ENCODE assay signal across 25 cellular contexts in the genomic region with DNA sequence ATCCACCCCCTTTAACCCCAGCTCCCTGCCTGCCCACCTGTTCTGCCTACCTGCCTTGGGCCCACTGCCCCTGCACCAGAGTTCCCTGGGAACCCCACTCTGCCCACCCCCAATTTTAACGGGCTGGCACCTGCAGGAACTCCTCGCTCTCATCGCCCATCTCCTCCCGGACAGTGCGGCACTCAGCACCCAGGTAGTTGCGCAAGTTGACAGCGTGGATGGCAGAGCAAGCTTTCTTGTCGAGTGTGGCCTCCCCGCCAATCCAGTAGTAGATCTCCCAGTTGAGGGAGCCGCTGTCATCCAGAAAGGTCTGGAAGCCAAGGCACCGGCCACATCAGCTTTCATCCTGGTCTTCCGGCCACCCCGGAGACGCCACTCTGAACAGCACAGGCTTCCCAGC. TPM values are rescaled to one million over a fixed set of nuclear protein-coding genes. Genes with fewer than 3 reads are reported as not detected.
DNase-seq lines count a peak whose midpoint lies in the region; ATAC-seq, FAIRE-seq and TF ChIP-seq lines count a peak whose summit lies in the region.
"Had no signal": no experiment of that assay in that cellular context is flagged by ENCODE, and none has a peak within 500 bp of the region (broad histone marks: within the 10 kb centered on the region; RNA-seq: fewer than 3 reads in every experiment).

No MANE protein-coding gene starts in this region.

- H3K9me3 Mint-ChIP-seq in H9: no peaks in the 10 kb centered on the region; a peak in 1 of 5 replicates
- H3K9me3 Mint-ChIP-seq: CD8-positive, alpha-beta memory T cell; GM23338 had no signal

- no peaks in the 10 kb centered on the region for H3K79me2 ChIP-seq in H9 (ENCODE audit: insufficient read depth, low read length)
- H3K79me2 ChIP-seq in GM12878 (ENCODE audit: control insufficient read depth, insufficient read depth, low read length): no peaks in the 10 kb centered on the region

- no peak overlapping the region for H2AK5ac ChIP-seq in H9 (ENCODE audit: insufficient read length, low read length)
- H2AK5ac ChIP-seq in neuronal stem cell (ENCODE audit: low read depth, low read length): no peak overlapping the region

- H3K79me1 ChIP-seq in H9 (ENCODE audit: insufficient read depth, low read depth, low read length, poor library complexity, severe bottlenecking) (no peaks in the 10 kb centered on the region), neuronal stem cell (ENCODE audit: low read depth, low read length) (peaks cover 8% of the 10 kb centered on the region)

- H3K23ac ChIP-seq in H9 (ENCODE audit: insufficient read length, low read depth, low read length) (no peak overlapping the region), neuronal stem cell (ENCODE audit: low read depth, low read length, poor library complexity) (peak overlapping the region; percentile 14)

- H3K4ac ChIP-seq in H9 (ENCODE audit: low read depth, low read length) (no peak overlapping the region), neuronal stem cell (ENCODE audit: low read length) (no peak overlapping the region)

- FAIRE-seq in A549 (lab: Jason Lieb, UNC) (no peak), GM12878 (lab: Jason Lieb, UNC) (no peak)
- FAIRE-seq: D721Med, G401.6 had no signal

- H3K9ac ChIP-seq in H9 (ENCODE audit: extremely low read depth, insufficient read length, low read length) (no peak overlapping the region), GM12878 (ENCODE audit: control insufficient read depth, insufficient read depth, low read length) (no peak overlapping the region), neuronal stem cell (ENCODE audit: low read depth, low read length, poor library complexity) (no peak overlapping the region)

- CTCF ChIA-PET in A549 (lab: Yijun Ruan, JAX) (interaction anchor here (0.9 to 6.8 kb wide), 4 partner anchors 12 to 58 kb away, joined by 3 to 103 read pairs (median 16); no protein-coding TSS in a partner anchor), GM12878 (lab: Yijun Ruan, JAX) (no interaction called here)

- H3K4me1 ChIP-seq in A549 (peaks cover 10% of the 10 kb centered on the region; the same call in 2 of the 3 replicates), H9 (ENCODE audit: insufficient read depth, low read length) (peaks cover 3% of the 10 kb centered on the region; the same call in 1 of the 2 replicates), GM12878 (ENCODE audit: control insufficient read depth, insufficient read depth, low read length) (no peaks in the 10 kb centered on the region), neuronal stem cell (ENCODE audit: control insufficient read depth in 2 of 2, insufficient read depth in 1 of 2, low read depth in 1 of 2, low read length in 2 of 2) (peaks cover 0 to 9% of the 10 kb centered on the region in 2 donors)
- H3K4me1 ChIP-seq: SJSA1 had no signal

- in situ Hi-C loops in GM12878 (cut with MboI): no loop called here

- DNase-seq in A549 (ENCODE audit: low read depth in 1 of 2, low spot score in 1 of 2) (no peak), H9 (no peak), GM12878 (ENCODE audit: low read depth, low spot score) (no peak), neuronal stem cell (ENCODE audit: low spot score) (no peak), NCI-H1417 treated with DMSO at 0.1 percent for 48 hours (lab: John Stamatoyannopoulos, UW) (no peak), NCI-H82 (lab: John Stamatoyannopoulos, UW) (no peak), NCI-H2196 treated with DMSO at 0.1 percent for 48 hours (lab: John Stamatoyannopoulos, UW; ENCODE audit: unreplicated experiment) (no peak), retina (no peak)
- DNase-seq: CD8-positive, alpha-beta memory T cell; HCEC 1CT; KBM-7; MM.1S; NCI-H1694 treated with DMSO at 0.1 percent for 48 hours; NCI-H2081 treated with DMSO at 0.1 percent for 48 hours; NCI-H2171; NCI-H446; NCI-H524 treated with DMSO at 0.1 percent for 48 hours; NK-92 treated with Interleukin-12 subunit alpha and Interleukin-12 subunit beta, amount 100 ng/mL, for 24 hours; Right ventricle myocardium superior; T-helper 2 cell had no signal

- H3K9me3 ChIP-seq in A549 (no peaks in the 10 kb centered on the region), H9 (ENCODE audit: control insufficient read depth, low read depth, low read length) (no peaks in the 10 kb centered on the region), GM12878 (replicated peaks; ENCODE audit: control insufficient read depth, insufficient read depth, low read length) (no peaks in the 10 kb centered on the region), neuronal stem cell (replicated peaks in 1 of 2; ENCODE audit: control insufficient read depth in 2 of 2, insufficient read depth in 1 of 2, low read depth in 1 of 2, low read length in 2 of 2) (no peaks in the 10 kb centered on the region)
- H3K9me3 ChIP-seq: SJSA1 had no signal

- TF ChIP-seq CTCF in A549 (IDR thresholded peaks at IDR 0.05) (no peak), H9 (conservative IDR thresholded peaks at IDR 0.05) (no peak), GM12878 (IDR thresholded peaks at IDR 0.05 in 2 of 3, conservative IDR thresholded peaks at IDR 0.05 in 1 of 3; ENCODE audit: control insufficient read depth in 2 of 3, extremely low read depth in 1 of 3, insufficient read depth in 1 of 3, low read depth in 3 of 3, low read length in 3 of 3) (no peak)

- peak overlapping the region in 1 of 2 experiments; percentile 7; a peak in 1 of 5 replicates for H3K4me3 Mint-ChIP-seq in H9
- H3K4me3 Mint-ChIP-seq: CD8-positive, alpha-beta memory T cell; GM23338 had no signal

- H3K18ac ChIP-seq in H9 (ENCODE audit: insufficient read length, low read depth, low read length): no peak overlapping the region
- no peak overlapping the region for H3K18ac ChIP-seq in neuronal stem cell (ENCODE audit: low read length)

- no peak overlapping the region for H2BK20ac ChIP-seq in H9 (ENCODE audit: low read depth, low read length, poor library complexity, severe bottlenecking)

- H2AFZ ChIP-seq in H9 (ENCODE audit: low read length): no peak overlapping the region
- no peak overlapping the region for H2AFZ ChIP-seq in GM12878 (ENCODE audit: control insufficient read depth, low read depth, low read length)
- H2AFZ ChIP-seq in neuronal stem cell (ENCODE audit: low read length): no peak overlapping the region
- H2AFZ ChIP-seq: GM23338, PC-9 had no signal

- H3K4me3 ChIP-seq in A549: no peak overlapping the region
- H3K4me3 ChIP-seq in GM12878: no peak overlapping the region
- H3K4me3 ChIP-seq in neuronal stem cell (ENCODE audit: low read length in 2 of 2): no peak overlapping the region
- H3K4me3 ChIP-seq: GM23338, PC-9, SJSA1 had no signal

- H3K27me3 Mint-ChIP-seq in H9 (ENCODE audit: low read depth): no peaks in the 10 kb centered on the region; the same call in 1 of the 2 replicates

- no peak overlapping the region for H3K14ac ChIP-seq in H9 (ENCODE audit: insufficient read depth, low read length)
- no peak overlapping the region for H3K14ac ChIP-seq in neuronal stem cell (ENCODE audit: low read length)

- TF ChIP-seq POLR2A in A549 (IDR thresholded peaks at IDR 0.05; ENCODE audit: low read length) (no peak), GM12878 (IDR thresholded peaks at IDR 0.05; ENCODE audit: low read depth, low read length) (peak; percentile 19; the same call in 1 of the 2 replicates)

- H4K20me1 ChIP-seq in H9 (ENCODE audit: control insufficient read depth, insufficient read depth, insufficient read length): no peaks in the 10 kb centered on the region
- no peaks in the 10 kb centered on the region for H4K20me1 ChIP-seq in GM12878 (ENCODE audit: control insufficient read depth, insufficient read depth)

- H3K4me2 ChIP-seq in A549 (no peak overlapping the region), H9 (ENCODE audit: insufficient read depth, insufficient read length, low read length) (no peak overlapping the region), GM12878 (ENCODE audit: control insufficient read depth, insufficient read depth) (no peak overlapping the region), neuronal stem cell (ENCODE audit: insufficient read depth, low read length, poor library complexity, severe bottlenecking) (no peak overlapping the region)
- H3K4me2 ChIP-seq: GM23338, PC-9 had no signal

- H2BK12ac ChIP-seq in H9 (ENCODE audit: insufficient read length, low read depth, low read length) (no peak overlapping the region), neuronal stem cell (ENCODE audit: low read length) (no peak overlapping the region)

- H4K5ac ChIP-seq in H9 (ENCODE audit: insufficient read length, low read depth, low read length): no peak overlapping the region

- H2BK120ac ChIP-seq in H9 (ENCODE audit: low read depth, low read length, poor library complexity, severe bottlenecking) (no peak overlapping the region), neuronal stem cell (ENCODE audit: low read depth, low read length) (no peak overlapping the region)

- no peak overlapping the region for H3K56ac ChIP-seq in H9 (ENCODE audit: insufficient read length, low read depth, low read length)

- no peaks in the 10 kb centered on the region for H3K23me2 ChIP-seq in H9 (ENCODE audit: insufficient read length, low read depth, low read length, poor library complexity, severe bottlenecking)

- H3K27ac Mint-ChIP-seq in H9: peak overlapping the region in 2 of 3 experiments; percentile 35 to 39; a peak in 1 of 7 replicates
- H3K27ac Mint-ChIP-seq: GM23338 had no signal

- POLR2A ChIA-PET in A549 (lab: Yijun Ruan, JAX): no interaction called here
- POLR2A ChIA-PET in GM12878 (lab: Charles Lee): no interaction called here

- H4K91ac ChIP-seq in H9 (ENCODE audit: insufficient read length, low read depth, low read length) (no peak overlapping the region), neuronal stem cell (ENCODE audit: low read depth, low read length, poor library complexity) (no peak overlapping the region)

- H3T11ph ChIP-seq in H9 (ENCODE audit: low read length): no peak overlapping the region

- H3K27ac ChIP-seq in A549 (no peak overlapping the region), H9 (ENCODE audit: insufficient read length, low read depth, low read length) (no peak overlapping the region), GM12878 (ENCODE audit: control insufficient read depth, insufficient read depth) (no peak overlapping the region), neuronal stem cell (replicated peaks; ENCODE audit: low read length) (no peak overlapping the region)
- H3K27ac ChIP-seq: PC-9, SJSA1 had no signal

- SMC1A ChIA-PET in GM12878 (lab: Charles Lee; ENCODE audit: uncharacterized antibody, unreplicated experiment): no interaction called here

- H4K8ac ChIP-seq in H9 (replicated peaks; ENCODE audit: insufficient read length, low read depth, low read length) (no peak overlapping the region), neuronal stem cell (ENCODE audit: low read depth, low read length) (no peak overlapping the region)

- H3K4me1 Mint-ChIP-seq in H9: peaks cover 20 to 27% of the 10 kb centered on the region in 2 experiments

- 93% methylated on average over 10 of the region's 14 CpGs for WGBS in A549 (ENCODE audit: missing lambda C conversion rate)
- no CpG with 5 or more reads among the region's 14 CpGs for WGBS in H9 (ENCODE audit: extremely low coverage, insufficient read length, low lambda C conversion rate)
- WGBS in GM12878 (ENCODE audit: insufficient coverage, insufficient replicate concordance, low lambda C conversion rate, missing lambda C conversion rate): 99% methylated on average over 14 of the region's 14 CpGs
- WGBS in neuronal stem cell (ENCODE audit: extremely low coverage in 2 of 2, insufficient read length in 2 of 2, insufficient replicate concordance in 1 of 2), 2 donors: no CpG with 5 or more reads among the region's 14 CpGs

- H2BK15ac ChIP-seq in H9 (ENCODE audit: low read depth, low read length) (no peak overlapping the region), neuronal stem cell (ENCODE audit: low read length) (no peak overlapping the region)

- ATAC-seq in A549: no peak
- no peak for ATAC-seq in GM12878
- ATAC-seq: GM23338 had no signal

- peaks cover 29 to 91% (median 88%) of the 10 kb centered on the region in 3 experiments; a peak in 6 of 7 replicates for H3K36me3 Mint-ChIP-seq in H9 (ENCODE audit: insufficient read depth in 1 of 3, low read depth in 3 of 3)

- RAD21 ChIA-PET in GM12878 (lab: Charles Lee; ENCODE audit: unreplicated experiment): interaction anchor here (0.6 kb wide), 1 partner anchor 71 kb away, joined by 3 read pairs; no protein-coding TSS in a partner anchor

- TF ChIP-seq EP300 in A549 (IDR thresholded peaks at IDR 0.05) (no peak), GM12878 (IDR thresholded peaks at IDR 0.05; ENCODE audit: borderline replicate concordance in 1 of 2, control insufficient read depth in 1 of 2, low read depth in 2 of 2, low read length in 2 of 2) (no peak)

- H2BK5ac ChIP-seq in H9 (ENCODE audit: insufficient read length, low read length) (no peak overlapping the region), neuronal stem cell (ENCODE audit: low read length) (peak overlapping the region; percentile 35)

- intact Hi-C loops in GM12878 (cut with micrococcal nuclease; ENCODE audit: unreplicated experiment): no loop called here

- no peak for TF ChIP-seq RAD21 in A549 (conservative IDR thresholded peaks at IDR 0.05 in 1 of 2, IDR thresholded peaks at IDR 0.05 in 1 of 2)
- no peak for TF ChIP-seq RAD21 in GM12878 (IDR thresholded peaks at IDR 0.05; ENCODE audit: insufficient read depth, low read depth, low read length)

- peaks cover 7 to 38% of the 10 kb centered on the region in 2 experiments for H3K36me3 ChIP-seq in GM12878 (ENCODE audit: control insufficient read depth in 2 of 2, insufficient read depth in 2 of 2, low read length in 1 of 2)
- peaks cover 74 to 92% of the 10 kb centered on the region in 2 donors for H3K36me3 ChIP-seq in neuronal stem cell (replicated peaks in 1 of 2; ENCODE audit: control insufficient read depth in 2 of 2, insufficient read depth in 2 of 2, low read length in 2 of 2)

- H3K27me3 ChIP-seq in H9 (ENCODE audit: insufficient read depth, low read length): no peaks in the 10 kb centered on the region
- no peaks in the 10 kb centered on the region for H3K27me3 ChIP-seq in GM12878 (replicated peaks in 1 of 2; ENCODE audit: control insufficient read depth in 2 of 2, insufficient read depth in 2 of 2, low read length in 1 of 2)
- H3K27me3 ChIP-seq in neuronal stem cell (ENCODE audit: control insufficient read depth in 3 of 3, insufficient read depth in 3 of 3, low read depth in 1 of 3, low read length in 3 of 3): no peaks in the 10 kb centered on the region
- H3K27me3 ChIP-seq: SJSA1 had no signal

- BruUV-seq in GM12878 (replicated peaks; lab: Mats Ljungman, UMichigan): no TSS peak

RNA-seq across cellular contexts. Expression of a gene that starts 7.8 kb away (rescaled TPM):
- 280 and 299 TPM in 2 replicates for polyA plus RNA-seq in A549 (2011; rRNA removed)
- 403 and 473 TPM in 2 replicates for polyA plus RNA-seq in A549 (2012; cell fraction: cytosol; rRNA removed)
- 1,130 and 1,454 TPM in 2 replicates for polyA plus RNA-seq in A549 (2012; cell fraction: nucleus; rRNA removed)
- polyA plus RNA-seq in A549 (2017; fragmentation: RNase III; extraction: RNeasy Plus Mini Kit Qiagen cat#74134 plus additional on column Dnase treatment): 222 to 265 TPM (median 253 TPM) in 3 replicates
- polyA minus RNA-seq in A549 (2011; rRNA and poly(A)+ RNA removed): 463 and 500 TPM in 2 replicates
- 298 and 314 TPM in 2 replicates for total RNA-seq in H9 (2021)
- 93.7 and 103 TPM in 2 replicates for total RNA-seq in GM12878 (2013; cell fraction: nucleolus; rRNA removed)
- 109 and 118 TPM in 2 replicates for total RNA-seq in GM12878 (2014; rRNA removed)
- total RNA-seq in GM12878 (2014; rRNA removed; fragmentation: Illumina TruSeq; extraction: Trizol): 83.1 and 84.3 TPM in 2 replicates
- total RNA-seq in GM12878 (2021): 169 and 182 TPM in 2 replicates
- 124 TPM for polyA plus RNA-seq in GM12878 (2011; ENCODE audit: low read depth)
- 110 and 200 TPM in 2 replicates for polyA plus RNA-seq in GM12878 (2011; rRNA removed)
- 246 and 320 TPM in 2 replicates for polyA plus RNA-seq in GM12878 (2011; cell fraction: cytosol; rRNA removed)
- polyA plus RNA-seq in GM12878 (2011; cell fraction: nucleus; rRNA removed): 551 and 585 TPM in 2 replicates
- polyA plus RNA-seq in GM12878 (2012): 116 and 131 TPM in 2 replicates
- polyA plus RNA-seq in GM12878 (2014; fragmentation: Illumina TruSeq; extraction: Trizol): 75.4 and 94.4 TPM in 2 replicates
- 10 to 100 TPM; 22.2 to 33.0 TPM for polyA plus RNA-seq in GM12878 (2014; fragmentation: Nextera tagmentation; extraction: Ambion mirVana)
- 122 and 124 TPM in 2 replicates for polyA plus RNA-seq in GM12878 (2014; rRNA removed)
- 100 to 1,000 TPM; 128 to 139 TPM for polyA plus RNA-seq in GM12878 (2016; fragmentation: Nextera tagmentation; extraction: Ambion mirVana)
- polyA minus RNA-seq in GM12878 (2011; rRNA and poly(A)+ RNA removed): 230 and 280 TPM in 2 replicates
- polyA minus RNA-seq in GM12878 (2011; cell fraction: cytosol; rRNA and poly(A)+ RNA removed): 123 and 124 TPM in 2 replicates
- 69.9 and 94.9 TPM in 2 replicates for polyA minus RNA-seq in GM12878 (2011; cell fraction: nucleus; rRNA and poly(A)+ RNA removed)
- polyA plus RNA-seq in neuronal stem cell (2013, experiment 1 of 2): 127 TPM
- polyA plus RNA-seq in neuronal stem cell (2013, experiment 2 of 2): 124 TPM

RNA-seq across cellular contexts. Expression of a gene that starts 9.8 kb away (rescaled TPM):
- polyA plus RNA-seq in A549 (2011; rRNA removed): 3.7 and 4.3 TPM in 2 replicates
- polyA plus RNA-seq in A549 (2012; cell fraction: cytosol; rRNA removed): 9.8 and 11.4 TPM in 2 replicates
- 49.8 and 52.9 TPM in 2 replicates for polyA plus RNA-seq in A549 (2012; cell fraction: nucleus; rRNA removed)
- polyA plus RNA-seq in A549 (2017; fragmentation: RNase III; extraction: RNeasy Plus Mini Kit Qiagen cat#74134 plus additional on column Dnase treatment): 6.0 to 8.5 TPM (median 7.0 TPM) in 3 replicates
- 5.7 and 6.7 TPM in 2 replicates for polyA minus RNA-seq in A549 (2011; rRNA and poly(A)+ RNA removed)
- 10.2 and 10.3 TPM in 2 replicates for total RNA-seq in H9 (2021)
- 27.7 and 31.4 TPM in 2 replicates for total RNA-seq in GM12878 (2013; cell fraction: nucleolus; rRNA removed)
- total RNA-seq in GM12878 (2014; rRNA removed): 6.6 and 7.3 TPM in 2 replicates
- total RNA-seq in GM12878 (2014; rRNA removed; fragmentation: Illumina TruSeq; extraction: Trizol): 1.6 and 1.7 TPM in 2 replicates
- total RNA-seq in GM12878 (2021): 8.3 and 8.4 TPM in 2 replicates
- polyA plus RNA-seq in GM12878 (2011; ENCODE audit: low read depth): 1.2 TPM
- polyA plus RNA-seq in GM12878 (2011; rRNA removed): 2.3 and 3.9 TPM in 2 replicates
- polyA plus RNA-seq in GM12878 (2011; cell fraction: cytosol; rRNA removed): 9.7 and 10.0 TPM in 2 replicates
- polyA plus RNA-seq in GM12878 (2011; cell fraction: nucleus; rRNA removed): 24.2 and 29.4 TPM in 2 replicates
- 6.0 and 9.4 TPM in 2 replicates for polyA plus RNA-seq in GM12878 (2012)
- 0.35 and 1.4 TPM in 2 replicates for polyA plus RNA-seq in GM12878 (2014; fragmentation: Illumina TruSeq; extraction: Trizol)
- polyA plus RNA-seq in GM12878 (2014; fragmentation: Nextera tagmentation; extraction: Ambion mirVana): under 1 TPM; 0.16 to 0.42 TPM
- 4.2 and 6.1 TPM in 2 replicates for polyA plus RNA-seq in GM12878 (2014; rRNA removed)
- polyA plus RNA-seq in GM12878 (2016; fragmentation: Nextera tagmentation; extraction: Ambion mirVana): 1 to 10 TPM; 7.1 to 9.2 TPM
- polyA minus RNA-seq in GM12878 (2011; rRNA and poly(A)+ RNA removed): 7.0 and 15.9 TPM in 2 replicates
- 3.1 and 3.6 TPM in 2 replicates for polyA minus RNA-seq in GM12878 (2011; cell fraction: cytosol; rRNA and poly(A)+ RNA removed)
- 15.2 and 20.4 TPM in 2 replicates for polyA minus RNA-seq in GM12878 (2011; cell fraction: nucleus; rRNA and poly(A)+ RNA removed)
- polyA plus RNA-seq in neuronal stem cell (2013, experiment 1 of 2): 4.4 TPM
- 4.6 TPM for polyA plus RNA-seq in neuronal stem cell (2013, experiment 2 of 2)

RNA-seq across cellular contexts. Expression of a gene that starts 25.3 kb away (rescaled TPM):
- 11.2 and 13.1 TPM in 2 replicates for polyA plus RNA-seq in A549 (2011; rRNA removed)
- polyA plus RNA-seq in A549 (2012; cell fraction: cytosol; rRNA removed): 26.7 and 42.5 TPM in 2 replicates
- polyA plus RNA-seq in A549 (2012; cell fraction: nucleus; rRNA removed): 42.1 and 57.8 TPM in 2 replicates
- polyA plus RNA-seq in A549 (2017; fragmentation: RNase III; extraction: RNeasy Plus Mini Kit Qiagen cat#74134 plus additional on column Dnase treatment): 15.5 to 19.3 TPM (median 18.9 TPM) in 3 replicates
- 13.9 and 20.5 TPM in 2 replicates for polyA minus RNA-seq in A549 (2011; rRNA and poly(A)+ RNA removed)
- total RNA-seq in H9 (2021): 65.0 and 66.2 TPM in 2 replicates
- 3.1 and 3.5 TPM in 2 replicates for total RNA-seq in GM12878 (2013; cell fraction: nucleolus; rRNA removed)
- total RNA-seq in GM12878 (2014; rRNA removed): 5.9 and 7.8 TPM in 2 replicates
- total RNA-seq in GM12878 (2014; rRNA removed; fragmentation: Illumina TruSeq; extraction: Trizol): 1.9 and 3.0 TPM in 2 replicates
- 8.8 and 9.2 TPM in 2 replicates for total RNA-seq in GM12878 (2021)
- 1.3 TPM for polyA plus RNA-seq in GM12878 (2011; ENCODE audit: low read depth)
- 1.5 and 3.7 TPM in 2 replicates for polyA plus RNA-seq in GM12878 (2011; rRNA removed)
- polyA plus RNA-seq in GM12878 (2011; cell fraction: cytosol; rRNA removed): 6.0 and 9.3 TPM in 2 replicates
- 6.7 and 10.5 TPM in 2 replicates for polyA plus RNA-seq in GM12878 (2011; cell fraction: nucleus; rRNA removed)
- polyA plus RNA-seq in GM12878 (2012): 2.8 and 3.0 TPM in 2 replicates
- polyA plus RNA-seq in GM12878 (2014; fragmentation: Illumina TruSeq; extraction: Trizol): 0.70 and 2.0 TPM in 2 replicates
- under 1 TPM; 0.02 TPM for polyA plus RNA-seq in GM12878 (2014; fragmentation: Nextera tagmentation; extraction: Ambion mirVana)
- 8.7 and 9.8 TPM in 2 replicates for polyA plus RNA-seq in GM12878 (2014; rRNA removed)
- polyA plus RNA-seq in GM12878 (2016; fragmentation: Nextera tagmentation; extraction: Ambion mirVana): 1 to 10 TPM in 1 of 2 experiments, under 1 TPM in 1; 0.82 to 1.3 TPM
- polyA minus RNA-seq in GM12878 (2011; rRNA and poly(A)+ RNA removed): 3.9 and 8.6 TPM in 2 replicates
- polyA minus RNA-seq in GM12878 (2011; cell fraction: cytosol; rRNA and poly(A)+ RNA removed): 3.6 and 4.1 TPM in 2 replicates
- 1.9 and 3.4 TPM in 2 replicates for polyA minus RNA-seq in GM12878 (2011; cell fraction: nucleus; rRNA and poly(A)+ RNA removed)
- 72.8 TPM for polyA plus RNA-seq in neuronal stem cell (2013, experiment 1 of 2)
- polyA plus RNA-seq in neuronal stem cell (2013, experiment 2 of 2): 73.5 TPM
